Comparison of ENCODE assay signal across 11 cellular contexts in the genomic region with DNA sequence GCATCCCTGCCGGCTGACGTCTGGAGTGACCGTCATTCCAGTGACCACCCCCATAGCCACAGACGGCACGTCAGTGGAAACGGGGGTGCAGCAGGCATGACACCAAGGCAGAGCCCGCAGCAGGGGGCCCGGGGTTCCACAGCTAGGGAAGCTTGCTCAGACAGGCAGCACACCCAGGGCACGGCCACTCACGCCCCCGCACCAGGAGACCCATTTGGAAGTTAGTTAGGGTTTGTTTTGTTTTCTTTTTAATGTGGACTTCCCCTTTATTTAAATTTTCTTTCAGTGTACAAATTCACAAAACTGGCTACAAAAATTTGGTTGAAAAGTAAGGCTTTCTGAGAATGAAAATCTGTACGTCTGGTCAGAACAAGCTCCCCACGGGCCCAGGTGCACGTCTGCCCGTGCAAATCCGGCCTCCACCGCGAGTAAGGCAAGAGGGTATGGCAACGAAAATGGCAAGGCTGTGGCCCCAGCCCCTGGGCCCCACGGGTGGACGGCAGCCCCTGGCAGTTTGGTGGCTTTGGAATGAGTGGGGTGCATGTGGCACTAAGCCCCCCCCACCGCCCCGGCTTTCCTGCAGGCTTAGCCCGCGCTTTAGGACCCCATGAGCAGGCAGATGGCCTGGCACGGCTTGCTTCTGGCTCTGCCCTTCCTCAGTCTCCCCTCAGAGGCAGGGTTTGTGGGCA.
DNase-seq lines count a peak whose midpoint lies in the region; ATAC-seq and TF ChIP-seq lines count a peak whose summit lies in the region.
"Had no signal": no experiment of that assay in that cellular context is flagged by ENCODE, and none has a peak within 500 bp of the region (broad histone marks: within the 10 kb centered on the region; RNA-seq: fewer than 3 reads in every experiment).

No MANE protein-coding gene starts in this region.

- H4K20me1 ChIP-seq in BLaER1 treated with 17β-estradiol and CSF1 and Interleukin-3, amounts not matched to agents 10 nM and 100 nM = peaks cover 35 to 100% (median 94%) of the 10 kb centered on the region in 11 experiments; a peak in 21 of 22 replicates

- ATAC-seq in GM19351 (IDR thresholded peaks at IDR 0.05; ENCODE audit: unreplicated experiment) (peak; percentile 58), HG03280 (IDR thresholded peaks at IDR 0.05; ENCODE audit: unreplicated experiment) (peak; percentile 63), esophagus mucosa (peak; percentile 1), upper lobe of right lung (no peak)
- ATAC-seq: activated naive CD4-positive, alpha-beta T cell treated with anti-CD3 and anti-CD28 coated beads, Interleukin-2, amount 50 U/mL, for 72 hours had no signal

- H3K4me2 ChIP-seq in BLaER1 treated with 17β-estradiol and CSF1 and Interleukin-3, amounts not matched to agents 10 nM and 100 nM = peak overlapping the region; percentile 93 to 99 (median 97)

- no peaks in the 10 kb centered on the region for H3K9me3 ChIP-seq in BLaER1 treated with 17β-estradiol and CSF1 and Interleukin-3, amounts not matched to agents 10 nM and 100 nM (replicated peaks in 1 of 11)
- no peaks in the 10 kb centered on the region for H3K9me3 ChIP-seq in upper lobe of right lung
- H3K9me3 ChIP-seq: tibial artery had no signal

- H3K9ac ChIP-seq in BLaER1 treated with 17β-estradiol and CSF1 and Interleukin-3, amounts not matched to agents 10 nM and 100 nM = peak overlapping the region; percentile 7 to 68 (median 56); a peak in 18 of 22 replicates

- H3K4me3 ChIP-seq in BLaER1 treated with 17β-estradiol and CSF1 and Interleukin-3, amounts not matched to agents 10 nM and 100 nM = peak overlapping the region in 6 of 10 experiments; percentile 15 to 46 (median 26); a peak in 6 of 20 replicates
- no peak overlapping the region for H3K4me3 ChIP-seq in upper lobe of right lung
- H3K4me3 ChIP-seq: tibial artery had no signal

- H3K4me1 ChIP-seq in BLaER1 treated with 17β-estradiol and CSF1 and Interleukin-3, amounts not matched to agents 10 nM and 100 nM = peaks cover 96 to 100% (median 100%) of the 10 kb centered on the region in 10 experiments
- H3K4me1 ChIP-seq in upper lobe of right lung = peaks cover 12% of the 10 kb centered on the region

- H3K27me3 ChIP-seq in BLaER1 treated with 17β-estradiol and CSF1 and Interleukin-3, amounts not matched to agents 10 nM and 100 nM = peaks cover 33 to 71% (median 48%) of the 10 kb centered on the region in 11 experiments
- no peaks in the 10 kb centered on the region for H3K27me3 ChIP-seq in upper lobe of right lung
- H3K27me3 ChIP-seq: tibial artery had no signal

- TF ChIP-seq CTCF in upper lobe of right lung (IDR thresholded peaks at IDR 0.05) = no peak

- H3K27ac ChIP-seq in BLaER1 treated with 17β-estradiol and CSF1 and Interleukin-3, amounts not matched to agents 10 nM and 100 nM = peak overlapping the region in 8 of 11 experiments; percentile 14 to 60 (median 46); a peak in 13 of 22 replicates
- no peak overlapping the region for H3K27ac ChIP-seq in upper lobe of right lung
- H3K27ac ChIP-seq: tibial artery had no signal

- intact Hi-C loops in upper lobe of right lung (cut with DNase I) = no loop called here

- no peak for DNase-seq in upper lobe of right lung
- DNase-seq in islet precursor cell = no peak
- no peak for DNase-seq in NCI-H2196 treated with DMSO at 0.1 percent for 48 hours (lab: John Stamatoyannopoulos, UW; ENCODE audit: unreplicated experiment)
- no peak for DNase-seq in kidney tubule cell (ENCODE audit: low spot score)
- DNase-seq: NCI-H345, tibial artery had no signal

- H3K36me3 ChIP-seq in BLaER1 treated with 17β-estradiol and CSF1 and Interleukin-3, amounts not matched to agents 10 nM and 100 nM = peaks cover 0 to 37% (median 0%) of the 10 kb centered on the region in 11 experiments; a peak in 9 of 22 replicates
- peaks cover 9% of the 10 kb centered on the region for H3K36me3 ChIP-seq in upper lobe of right lung
